In the genomic region with DNA sequence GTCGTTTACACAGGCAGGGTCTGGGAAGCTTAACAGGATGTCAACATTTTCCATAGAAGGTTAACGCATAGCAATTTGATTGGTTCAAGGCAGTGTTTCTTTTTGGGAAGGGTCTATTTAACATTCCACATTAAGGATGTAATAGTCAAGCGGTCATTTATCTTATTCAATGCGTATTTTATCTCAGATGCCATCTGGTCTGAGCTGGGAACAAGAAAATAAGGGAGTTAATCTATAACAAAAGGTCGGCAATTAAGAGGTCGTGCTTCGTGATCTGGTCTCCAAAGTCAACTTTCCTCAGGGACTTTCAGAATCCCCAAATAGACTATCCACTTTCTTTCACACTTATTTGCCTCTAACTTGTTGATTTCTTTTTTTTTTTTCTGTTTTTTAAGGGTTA, we compare ENCODE assay signal across 1 cellular context.
TF ChIP-seq lines count a peak whose summit lies in the region.

No MANE protein-coding gene starts in this region.

TF ChIP-seq in GM12878, 131 proteins besides CTCF, POLR2A, EP300 and RAD21 (continued from another document):
- TF ChIP-seq, protein P1, sequence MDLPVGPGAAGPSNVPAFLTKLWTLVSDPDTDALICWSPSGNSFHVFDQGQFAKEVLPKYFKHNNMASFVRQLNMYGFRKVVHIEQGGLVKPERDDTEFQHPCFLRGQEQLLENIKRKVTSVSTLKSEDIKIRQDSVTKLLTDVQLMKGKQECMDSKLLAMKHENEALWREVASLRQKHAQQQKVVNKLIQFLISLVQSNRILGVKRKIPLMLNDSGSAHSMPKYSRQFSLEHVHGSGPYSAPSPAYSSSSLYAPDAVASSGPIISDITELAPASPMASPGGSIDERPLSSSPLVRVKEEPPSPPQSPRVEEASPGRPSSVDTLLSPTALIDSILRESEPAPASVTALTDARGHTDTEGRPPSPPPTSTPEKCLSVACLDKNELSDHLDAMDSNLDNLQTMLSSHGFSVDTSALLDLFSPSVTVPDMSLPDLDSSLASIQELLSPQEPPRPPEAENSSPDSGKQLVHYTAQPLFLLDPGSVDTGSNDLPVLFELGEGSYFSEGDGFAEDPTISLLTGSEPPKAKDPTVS (IDR thresholded peaks at IDR 0.05; ENCODE audit: low read depth, low read length), result no peak
- TF ChIP-seq CHD4 (IDR thresholded peaks at IDR 0.05) (no peak), JUNB (IDR thresholded peaks at IDR 0.05) (no peak), TBL1XR1 (IDR thresholded peaks at IDR 0.05; ENCODE audit: low read depth, low read length) (no peak), ESRRA (IDR thresholded peaks at IDR 0.05; ENCODE audit: low read length) (no peak), LARP7 (IDR thresholded peaks at IDR 0.05) (no peak), RUNX3 (IDR thresholded peaks at IDR 0.05; ENCODE audit: low read length) (no peak), NFXL1 (IDR thresholded peaks at IDR 0.05; ENCODE audit: borderline replicate concordance) (no peak), YY1 (IDR thresholded peaks at IDR 0.05; ENCODE audit: low read depth, low read length) (no peak)
- TF ChIP-seq, protein P2, sequence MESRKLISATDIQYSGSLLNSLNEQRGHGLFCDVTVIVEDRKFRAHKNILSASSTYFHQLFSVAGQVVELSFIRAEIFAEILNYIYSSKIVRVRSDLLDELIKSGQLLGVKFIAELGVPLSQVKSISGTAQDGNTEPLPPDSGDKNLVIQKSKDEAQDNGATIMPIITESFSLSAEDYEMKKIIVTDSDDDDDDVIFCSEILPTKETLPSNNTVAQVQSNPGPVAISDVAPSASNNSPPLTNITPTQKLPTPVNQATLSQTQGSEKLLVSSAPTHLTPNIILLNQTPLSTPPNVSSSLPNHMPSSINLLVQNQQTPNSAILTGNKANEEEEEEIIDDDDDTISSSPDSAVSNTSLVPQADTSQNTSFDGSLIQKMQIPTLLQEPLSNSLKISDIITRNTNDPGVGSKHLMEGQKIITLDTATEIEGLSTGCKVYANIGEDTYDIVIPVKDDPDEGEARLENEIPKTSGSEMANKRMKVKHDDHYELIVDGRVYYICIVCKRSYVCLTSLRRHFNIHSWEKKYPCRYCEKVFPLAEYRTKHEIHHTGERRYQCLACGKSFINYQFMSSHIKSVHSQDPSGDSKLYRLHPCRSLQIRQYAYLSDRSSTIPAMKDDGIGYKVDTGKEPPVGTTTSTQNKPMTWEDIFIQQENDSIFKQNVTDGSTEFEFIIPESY (IDR thresholded peaks at IDR 0.05), result no peak
